In genomic region chr5:112192072-112192471, GRCh38 we compare ENCODE assay signal across 23 cellular contexts.
DNase-seq lines count a peak whose midpoint lies in the region; ATAC-seq, FAIRE-seq and TF ChIP-seq lines count a peak whose summit lies in the region.
"Had no signal": no experiment of that assay in that cellular context is flagged by ENCODE, and none has a peak within 500 bp of the region (broad histone marks: within the 10 kb centered on the region; RNA-seq: fewer than 3 reads in every experiment).

No MANE protein-coding gene starts in this region.

- no peaks in the 10 kb centered on the region for H3K36me3 Mint-ChIP-seq in stimulated activated memory B cell treated with anti-CD40 and anti-IgM and Interleukin-4, amounts not matched to agents 10 μg/mL and 1 μg/mL and 100 μg/mL, for 72 hours
- H3K36me3 Mint-ChIP-seq: CD4-positive, CD25-positive, alpha-beta regulatory T cell; CD8-positive, alpha-beta T cell had no signal

- SMC1A ChIA-PET in GM12878 (lab: Charles Lee; ENCODE audit: uncharacterized antibody, unreplicated experiment), result no interaction called here

- no peaks in the 10 kb centered on the region for H3K4me1 Mint-ChIP-seq in stimulated activated memory B cell treated with anti-CD40 and anti-IgM and Interleukin-4, amounts not matched to agents 10 μg/mL and 1 μg/mL and 100 μg/mL, for 72 hours
- H3K4me1 Mint-ChIP-seq: B cell; CD4-positive, CD25-positive, alpha-beta regulatory T cell had no signal

- H3K4me1 ChIP-seq in HepG2 (ENCODE audit: insufficient read depth, low read length), result no peaks in the 10 kb centered on the region
- no peaks in the 10 kb centered on the region for H3K4me1 ChIP-seq in right lobe of liver
- no peaks in the 10 kb centered on the region for H3K4me1 ChIP-seq in GM12878 (ENCODE audit: control insufficient read depth, insufficient read depth, low read length)
- H3K4me1 ChIP-seq: BLaER1, Caco-2, HAP-1 had no signal

- H3K4me3 Mint-ChIP-seq in stimulated activated memory B cell treated with anti-CD40 and anti-IgM and Interleukin-4, amounts not matched to agents 10 μg/mL and 1 μg/mL and 100 μg/mL, for 72 hours, result no peak overlapping the region
- H3K4me3 Mint-ChIP-seq: B cell; CD4-positive, CD25-positive, alpha-beta regulatory T cell; CD8-positive, alpha-beta T cell had no signal

- no peak for TF ChIP-seq EP300 in HepG2 (IDR thresholded peaks at IDR 0.05; ENCODE audit: low read depth in 2 of 2, low read length in 2 of 2)
- TF ChIP-seq EP300 in HepG2 (CRISPR knock-in tag; IDR thresholded peaks at IDR 0.05; ENCODE audit: borderline replicate concordance), result no peak
- no peak for TF ChIP-seq EP300 in GM12878 (IDR thresholded peaks at IDR 0.05; ENCODE audit: borderline replicate concordance in 1 of 2, control insufficient read depth in 1 of 2, low read depth in 2 of 2, low read length in 2 of 2)

- H3K4me3 ChIP-seq in HepG2 (replicated peaks in 1 of 3; ENCODE audit: insufficient read depth in 1 of 3, low read depth in 2 of 3, low read length in 3 of 3) (no peak overlapping the region), right lobe of liver (no peak overlapping the region), GM12878 (no peak overlapping the region)
- H3K4me3 ChIP-seq: BLaER1, HAP-1 had no signal

- H4K20me1 ChIP-seq in HepG2 (ENCODE audit: insufficient read depth, low read length) (no peaks in the 10 kb centered on the region), GM12878 (ENCODE audit: control insufficient read depth, insufficient read depth) (no peaks in the 10 kb centered on the region)
- H4K20me1 ChIP-seq: BLaER1 had no signal

- WGBS in HepG2 (ENCODE audit: low lambda C conversion rate), result 34% methylated on average over 4 of the region's 4 CpGs
- 76% methylated on average over 4 of the region's 4 CpGs for WGBS in right lobe of liver (ENCODE audit: insufficient coverage, low coverage, low lambda C conversion rate, missing lambda C conversion rate)
- 66% methylated on average over 4 of the region's 4 CpGs for WGBS in GM12878 (ENCODE audit: insufficient coverage, insufficient replicate concordance, low lambda C conversion rate, missing lambda C conversion rate)

- H3K9ac ChIP-seq in HepG2 (ENCODE audit: insufficient read depth, low read depth, low read length), result no peak overlapping the region
- no peak overlapping the region for H3K9ac ChIP-seq in GM12878 (ENCODE audit: control insufficient read depth, insufficient read depth, low read length)
- H3K9ac ChIP-seq: BLaER1 had no signal

- H3K79me2 ChIP-seq in HepG2 (ENCODE audit: insufficient read depth, low read length), result no peaks in the 10 kb centered on the region
- no peaks in the 10 kb centered on the region for H3K79me2 ChIP-seq in GM12878 (ENCODE audit: control insufficient read depth, insufficient read depth, low read length)

- peak; percentile 33; the same call in 1 of the 3 replicates for ATAC-seq in HepG2
- no peak for ATAC-seq in right lobe of liver
- peak; percentile 27; the same call in 1 of the 3 replicates for ATAC-seq in GM12878
- ATAC-seq in stimulated activated memory B cell treated with anti-CD40 and anti-IgM and Interleukin-4, amounts not matched to agents 10 μg/mL and 1 μg/mL and 100 μg/mL, for 72 hours, result peak; percentile 8
- ATAC-seq: CD8-positive, alpha-beta T cell had no signal

- no peaks in the 10 kb centered on the region for H3K9me3 Mint-ChIP-seq in stimulated activated memory B cell treated with anti-CD40 and anti-IgM and Interleukin-4, amounts not matched to agents 10 μg/mL and 1 μg/mL and 100 μg/mL, for 72 hours
- H3K9me3 Mint-ChIP-seq: CD4-positive, CD25-positive, alpha-beta regulatory T cell; CD8-positive, alpha-beta T cell had no signal

- CTCF ChIA-PET in HepG2 (lab: Yijun Ruan, JAX; ENCODE audit: low intra/inter-chr PET ratio, low total read pairs), result no interaction called here
- CTCF ChIA-PET in GM12878 (lab: Yijun Ruan, JAX), result interaction anchor here (0.9 to 2.2 kb wide), 2 partner anchors 8 to 17 kb away, joined by 3 to 6 read pairs; no protein-coding TSS in a partner anchor

- H3K4me2 ChIP-seq in HepG2 (ENCODE audit: low read depth, low read length), result no peak overlapping the region
- H3K4me2 ChIP-seq in GM12878 (ENCODE audit: control insufficient read depth, insufficient read depth), result no peak overlapping the region
- H3K4me2 ChIP-seq: BLaER1 had no signal

- H3K9me3 ChIP-seq in HepG2 (ENCODE audit: low read length) (no peaks in the 10 kb centered on the region), right lobe of liver (no peaks in the 10 kb centered on the region), GM12878 (replicated peaks; ENCODE audit: control insufficient read depth, insufficient read depth, low read length) (no peaks in the 10 kb centered on the region)
- H3K9me3 ChIP-seq: BLaER1, Caco-2, HAP-1 had no signal

- TF ChIP-seq RAD21 in HepG2 (CRISPR knock-in tag; IDR thresholded peaks at IDR 0.05) (no peak), GM12878 (IDR thresholded peaks at IDR 0.05; ENCODE audit: insufficient read depth, low read depth, low read length) (no peak)

- no peak overlapping the region for H3K27ac Mint-ChIP-seq in stimulated activated memory B cell treated with anti-CD40 and anti-IgM and Interleukin-4, amounts not matched to agents 10 μg/mL and 1 μg/mL and 100 μg/mL, for 72 hours
- H3K27ac Mint-ChIP-seq: B cell; CD4-positive, CD25-positive, alpha-beta regulatory T cell; CD8-positive, alpha-beta T cell had no signal

- no peaks in the 10 kb centered on the region for H3K27me3 Mint-ChIP-seq in stimulated activated memory B cell treated with anti-CD40 and anti-IgM and Interleukin-4, amounts not matched to agents 10 μg/mL and 1 μg/mL and 100 μg/mL, for 72 hours

- no peak overlapping the region for H3K27ac ChIP-seq in HepG2 (ENCODE audit: extremely low read length, insufficient read depth, low read length)
- H3K27ac ChIP-seq in right lobe of liver, result no peak overlapping the region
- H3K27ac ChIP-seq in GM12878 (ENCODE audit: control insufficient read depth, insufficient read depth), result no peak overlapping the region
- H3K27ac ChIP-seq: 22Rv1, BLaER1, C4-2B had no signal

- TF ChIP-seq POLR2A in HepG2 (IDR thresholded peaks at IDR 0.05; ENCODE audit: insufficient read depth in 1 of 2, low read depth in 2 of 2, low read length in 2 of 2) (no peak), right lobe of liver (IDR thresholded peaks at IDR 0.05) (no peak), GM12878 (IDR thresholded peaks at IDR 0.05; ENCODE audit: low read depth, low read length) (no peak)

- in situ Hi-C loops in HepG2 (cut with HindIII; ENCODE audit: extremely low pct_ligation_motif_present, low pct_unique_long_range_greater_than_20kb) (no loop called here), GM12878 (cut with MboI) (no loop called here)

- BruUV-seq in HepG2 (replicated peaks; lab: Mats Ljungman, UMichigan) (no TSS peak), GM12878 (replicated peaks; lab: Mats Ljungman, UMichigan) (no TSS peak)

- no peaks in the 10 kb centered on the region for H3K36me3 ChIP-seq in HepG2 (replicated peaks in 1 of 2; ENCODE audit: control insufficient read depth in 1 of 2, insufficient read depth in 2 of 2, low read length in 2 of 2)
- H3K36me3 ChIP-seq in right lobe of liver, result no peaks in the 10 kb centered on the region
- H3K36me3 ChIP-seq in GM12878 (ENCODE audit: control insufficient read depth in 2 of 2, insufficient read depth in 2 of 2, low read length in 1 of 2), result no peaks in the 10 kb centered on the region
- H3K36me3 ChIP-seq: BLaER1, HAP-1 had no signal

- H2AFZ ChIP-seq in HepG2 (ENCODE audit: low read length) (no peak overlapping the region), GM12878 (ENCODE audit: control insufficient read depth, low read depth, low read length) (no peak overlapping the region)

- H3K27me3 ChIP-seq in HepG2 (ENCODE audit: control insufficient read depth in 1 of 2, insufficient read depth in 2 of 2, low read length in 2 of 2) (peaks cover 0 to 17% of the 10 kb centered on the region in 2 experiments; a peak in 2 of 5 replicates), right lobe of liver (no peaks in the 10 kb centered on the region), GM12878 (replicated peaks in 1 of 2; ENCODE audit: control insufficient read depth in 2 of 2, insufficient read depth in 2 of 2, low read length in 1 of 2) (no peaks in the 10 kb centered on the region)
- H3K27me3 ChIP-seq: BLaER1 had no signal

- DNase-seq in HepG2 (ENCODE audit: low spot score) (no peak), right lobe of liver (no peak), GM12878 (ENCODE audit: low read depth, low spot score) (no peak), NCI-H1694 (lab: John Stamatoyannopoulos, UW) (no peak), RPMI8226 (no peak)
- DNase-seq: Caco-2; CD4-positive, CD25-positive, alpha-beta regulatory T cell; CD8-positive, alpha-beta T cell; DMS 273 treated with DMSO at 0.1 percent for 48 hours; DMS79; EL; GF-D8; GOT3 had no signal

- intact Hi-C loops in HepG2 (cut with micrococcal nuclease; ENCODE audit: unreplicated experiment) (no loop called here), right lobe of liver (cut with DNase I) (no loop called here), GM12878 (cut with micrococcal nuclease; ENCODE audit: unreplicated experiment) (no loop called here)

- FAIRE-seq in HepG2 (lab: Jason Lieb, UNC) (no peak), GM12878 (lab: Jason Lieb, UNC) (no peak)
- FAIRE-seq: A204.1, D721Med, GM12892, H54 had no signal

- TF ChIP-seq CTCF in HepG2 (CRISPR knock-in tag; IDR thresholded peaks at IDR 0.05) (no peak), right lobe of liver (IDR thresholded peaks at IDR 0.05) (no peak), GM12878 (IDR thresholded peaks at IDR 0.05 in 2 of 3, conservative IDR thresholded peaks at IDR 0.05 in 1 of 3; ENCODE audit: control insufficient read depth in 2 of 3, extremely low read depth in 1 of 3, insufficient read depth in 1 of 3, low read depth in 3 of 3, low read length in 3 of 3) (no peak)

- RAD21 ChIA-PET in GM12878 (lab: Charles Lee; ENCODE audit: unreplicated experiment), result interaction anchor here (0.7 kb wide), 1 partner anchor 16 kb away, joined by 3 read pairs; no protein-coding TSS in a partner anchor

- POLR2A ChIA-PET in HepG2 (lab: Yijun Ruan, JAX) (no interaction called here), GM12878 (lab: Charles Lee) (no interaction called here)

TF ChIP-seq in HepG2, 621 proteins besides CTCF, POLR2A, EP300 and RAD21 (continues in another document):
- no peak for TF ChIP-seq TAF1 (CRISPR knock-in tag; IDR thresholded peaks at IDR 0.05)
- TF ChIP-seq NFATC3 (CRISPR knock-in tag; IDR thresholded peaks at IDR 0.05), result no peak
- TF ChIP-seq SNAI1 (CRISPR knock-in tag; IDR thresholded peaks at IDR 0.05; ENCODE audit: borderline replicate concordance), result no peak
- TF ChIP-seq ZNF672 (CRISPR knock-in tag; IDR thresholded peaks at IDR 0.05), result no peak

Comparison
In these comparisons a context has a peak if more than half of its experiments do, and no peak if none do; other contexts are left out.
1. ATAC-seq: peak in HepG2 (single experiment), GM12878 (single experiment) and stimulated activated memory B cell treated with anti-CD40 and anti-IgM and Interleukin-4, amounts not matched to agents 10 μg/mL and 1 μg/mL and 100 μg/mL, for 72 hours (single experiment); none in right lobe of liver (0 of 4).